8 cellular contexts compared by ENCODE assay signal in the genomic region with DNA sequence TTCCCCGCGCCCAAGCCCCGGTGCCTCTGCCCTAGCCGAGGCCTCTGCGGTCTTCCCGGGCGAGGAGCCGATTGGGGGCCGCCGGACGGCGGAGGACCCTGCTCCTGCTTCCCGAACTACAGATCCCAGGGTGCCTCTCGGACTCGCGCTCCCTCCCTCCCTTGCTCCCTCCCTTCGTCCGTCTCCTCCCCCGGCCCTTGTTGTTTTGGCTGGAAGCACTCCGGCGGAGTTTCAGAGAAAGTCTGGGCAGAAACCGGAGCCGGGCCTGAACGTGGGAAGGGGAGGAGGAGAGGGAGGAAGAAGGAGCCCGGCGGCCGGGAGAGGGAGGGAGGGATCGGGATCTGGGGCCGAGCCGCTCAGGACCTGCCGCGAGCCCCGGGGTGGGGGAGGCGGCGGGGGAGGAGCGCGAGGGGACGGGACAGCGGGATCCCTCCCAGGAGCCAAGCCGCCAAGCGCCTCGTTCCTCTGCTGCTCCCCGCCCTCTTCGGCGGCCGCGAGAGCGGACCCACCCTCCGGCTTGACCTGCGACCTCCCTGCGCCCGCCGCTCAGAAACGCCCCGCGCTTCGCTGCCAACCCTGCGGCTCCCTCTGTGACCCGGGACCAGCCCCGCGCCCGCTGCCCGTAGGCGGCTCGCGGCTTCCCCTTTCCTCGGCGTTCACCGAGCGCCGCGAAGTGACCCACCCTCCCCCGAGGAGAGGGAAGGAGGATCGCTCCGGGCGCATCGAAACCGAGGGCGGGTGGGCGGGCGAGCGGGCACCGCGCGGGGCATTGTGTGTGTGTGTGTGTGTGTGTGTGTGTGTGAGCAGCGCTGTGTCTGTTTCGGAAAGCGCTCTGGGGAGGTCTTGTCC. TPM values are rescaled to one million over a fixed set of nuclear protein-coding genes. Genes with fewer than 3 reads are reported as not detected.
DNase-seq lines count a peak whose midpoint lies in the region; ATAC-seq and TF ChIP-seq lines count a peak whose summit lies in the region.

No MANE protein-coding gene starts in this region.

- no peaks in the 10 kb centered on the region for H3F3A ChIP-seq in GM23248 (ENCODE audit: insufficient read depth)

- H3K27ac Mint-ChIP-seq in central memory CD8-positive, alpha-beta T cell (ENCODE audit: low read depth) = no peak overlapping the region

- no peaks in the 10 kb centered on the region for H3K9me3 ChIP-seq in GM23248 (ENCODE audit: low read depth)
- H3K9me3 ChIP-seq in SK-N-MC (ENCODE audit: low read depth, low read length) = no peaks in the 10 kb centered on the region
- no peaks in the 10 kb centered on the region for H3K9me3 ChIP-seq in skeletal muscle satellite cell (replicated peaks; ENCODE audit: low read length)

- peak; percentile 44 for ATAC-seq in central memory CD8-positive, alpha-beta T cell (replicated peaks; ENCODE audit: extremely low read depth, poor library complexity, severe bottlenecking)

- H2AFZ ChIP-seq in GM23248 = peak overlapping the region; percentile 94

- H3K27me3 ChIP-seq in GM23248 (replicated peaks; ENCODE audit: insufficient read depth) (no peaks in the 10 kb centered on the region), skeletal muscle satellite cell (ENCODE audit: control insufficient read depth, insufficient read depth, low read length) (no peaks in the 10 kb centered on the region)

- H3K9me3 Mint-ChIP-seq in central memory CD8-positive, alpha-beta T cell = no peaks in the 10 kb centered on the region

- no peak for TF ChIP-seq RAD21 in Ishikawa (IDR thresholded peaks at IDR 0.05; ENCODE audit: low read depth)

- H3K4me1 ChIP-seq in GM23248 (ENCODE audit: insufficient read depth) = no peaks in the 10 kb centered on the region
- peaks cover 6% of the 10 kb centered on the region for H3K4me1 ChIP-seq in skeletal muscle satellite cell (ENCODE audit: control insufficient read depth, insufficient read depth, low read length)

- peaks cover 36% of the 10 kb centered on the region for H3K79me2 ChIP-seq in GM23248 (ENCODE audit: insufficient read depth)

- no peak for TF ChIP-seq EP300 in Ishikawa (IDR thresholded peaks at IDR 0.05; ENCODE audit: borderline replicate concordance)

- H3K9ac ChIP-seq in GM23248 (peak overlapping the region; percentile 82), SK-N-MC (ENCODE audit: insufficient read length) (peak overlapping the region; percentile 71), skeletal muscle satellite cell (ENCODE audit: low read depth, low read length) (peak overlapping the region; percentile 82)

- peaks cover 52% of the 10 kb centered on the region for H3K27me3 Mint-ChIP-seq in central memory CD8-positive, alpha-beta T cell

- H3K4me2 ChIP-seq in GM23248 (ENCODE audit: unreplicated experiment) = peak overlapping the region; percentile 92
- peak overlapping the region; percentile 81 for H3K4me2 ChIP-seq in skeletal muscle satellite cell (ENCODE audit: low read length)

- peaks cover 6% of the 10 kb centered on the region for H3K4me1 Mint-ChIP-seq in central memory CD8-positive, alpha-beta T cell

- DNase-seq in NCI-H2171 treated with DMSO at 0.1 percent for 48 hours (lab: John Stamatoyannopoulos, UW) (peak; percentile 10), NCI-H2171 (lab: John Stamatoyannopoulos, UW) (no peak), GM23248 (peak; percentile 90), SK-N-MC (ENCODE audit: low read depth, low spot score) (no peak), iPS-NIHi7 (ENCODE audit: extremely low spot score) (peak; percentile 85)
- no peak for DNase-seq in central memory CD8-positive, alpha-beta T cell (ENCODE audit: low spot score in 2 of 2)

- peak overlapping the region; percentile 69 for H3K4me3 Mint-ChIP-seq in central memory CD8-positive, alpha-beta T cell

- H3K4me3 ChIP-seq in GM23248 (peak overlapping the region; percentile 92), SK-N-MC (peak overlapping the region; percentile 94), skeletal muscle satellite cell (ENCODE audit: low read length) (peak overlapping the region; percentile 74)

- no peaks in the 10 kb centered on the region for H3K9me2 ChIP-seq in GM23248 (ENCODE audit: insufficient read depth)

- peak overlapping the region; percentile 77 for H3K27ac ChIP-seq in GM23248
- H3K27ac ChIP-seq in SK-N-MC = no peak overlapping the region

- H3K36me3 ChIP-seq in GM23248 (ENCODE audit: low read depth) = no peaks in the 10 kb centered on the region
- H3K36me3 ChIP-seq in SK-N-MC (ENCODE audit: insufficient read depth, low read length) = no peaks in the 10 kb centered on the region
- H3K36me3 ChIP-seq in skeletal muscle satellite cell (ENCODE audit: insufficient read depth, low read length) = no peaks in the 10 kb centered on the region

- in situ Hi-C loops in GM23248 (cut with MboI) = no loop called here

- H4K20me1 ChIP-seq in GM23248 (ENCODE audit: insufficient read depth) = no peaks in the 10 kb centered on the region

- WGBS in GM23248 (ENCODE audit: low coverage in 1 of 2, low lambda C conversion rate in 2 of 2, missing lambda C conversion rate in 2 of 2), 2 experiments = 1 to 2% methylated on average over 36 to 87 of the region's 88 CpGs

- H3K36me3 Mint-ChIP-seq in central memory CD8-positive, alpha-beta T cell (ENCODE audit: insufficient read depth) = no peaks in the 10 kb centered on the region

TF ChIP-seq in Ishikawa, 13 proteins besides CTCF, POLR2A, EP300 and RAD21:
- TF ChIP-seq ZBTB7A (IDR thresholded peaks at IDR 0.05; ENCODE audit: low read depth) (0 out of 2 replicates have a peak, but pooled peaks have one; percentile 31), TEAD4 (IDR thresholded peaks at IDR 0.05) (0 out of 2 replicates have a peak, but pooled peaks have one; percentile 14), TAF1 (IDR thresholded peaks at IDR 0.05; ENCODE audit: low read depth) (0 out of 2 replicates have a peak, but pooled peaks have one; percentile 19), EGR1 (IDR thresholded peaks at IDR 0.05) (no peak), CREB1 (IDR thresholded peaks at IDR 0.05; ENCODE audit: low read depth) (no peak)

RNA-seq across cellular contexts. Expression of a gene that starts 0.5 kb away (rescaled TPM):
- 6.3 and 7.1 TPM in 2 replicates for total RNA-seq in GM23248 (2014; rRNA removed; shearing (Covaris generic))
- 1.8 and 2.0 TPM in 2 replicates for polyA plus RNA-seq in GM23248 (2016; fragmentation: Nextera tagmentation; extraction: Ambion mirVana)
- 5.0 and 6.3 TPM in 2 replicates for total RNA-seq in skeletal muscle satellite cell (2012; rRNA removed)

Comparison
In these comparisons a context has a peak if more than half of its experiments do, and no peak if none do; other contexts are left out.
1. DNase-seq: peak in NCI-H2171 treated with DMSO at 0.1 percent for 48 hours (single experiment), GM23248 (single experiment) and iPS-NIHi7 (single experiment); none in NCI-H2171 (single experiment), SK-N-MC (single experiment) and central memory CD8-positive, alpha-beta T cell (0 of 2).
2. Peak in every context shown above with its lines, with median percentiles within 50 percentile points of each other: H3K4me3 ChIP-seq and H3K9ac ChIP-seq.